In the genomic region with DNA sequence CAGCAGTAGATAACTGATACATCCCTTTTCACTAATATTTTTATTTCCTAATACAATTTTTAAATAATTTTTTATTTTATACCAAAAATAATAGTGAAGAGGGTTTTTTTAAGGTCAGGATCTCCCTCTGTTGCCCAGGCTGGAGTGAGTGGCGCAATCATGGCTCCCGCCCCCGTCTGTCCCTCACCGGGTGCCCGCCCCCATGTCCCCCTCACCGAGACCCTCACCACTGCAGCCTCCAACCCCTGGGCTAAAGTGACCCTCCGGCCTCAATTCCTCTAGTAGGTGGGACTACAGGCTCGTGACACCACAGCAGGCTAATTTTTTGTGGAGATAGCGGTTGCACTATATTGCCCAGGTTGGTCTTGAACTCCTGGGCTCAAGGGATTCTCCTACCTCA, we compare ENCODE assay signal across 8 cellular contexts. TPM values are rescaled to one million over a fixed set of nuclear protein-coding genes. Genes with fewer than 3 reads are reported as not detected.
DNase-seq lines count a peak whose midpoint lies in the region; ATAC-seq and TF ChIP-seq lines count a peak whose summit lies in the region.

No MANE protein-coding gene starts in this region.

- no peaks in the 10 kb centered on the region for H3K36me3 Mint-ChIP-seq in WTC11
- H3K36me3 Mint-ChIP-seq in glutamatergic neuron (ENCODE audit: unreplicated experiment): peaks cover 4% of the 10 kb centered on the region

- H3K4me3 Mint-ChIP-seq in WTC11: peak overlapping the region; percentile 81
- peak overlapping the region; percentile 98 for H3K4me3 Mint-ChIP-seq in glutamatergic neuron (ENCODE audit: unreplicated experiment)

- H3K9me3 Mint-ChIP-seq in WTC11: no peaks in the 10 kb centered on the region
- H3K9me3 Mint-ChIP-seq in glutamatergic neuron (ENCODE audit: unreplicated experiment): peaks cover 6% of the 10 kb centered on the region

- H3K27me3 Mint-ChIP-seq in WTC11 (ENCODE audit: low read depth) (no peaks in the 10 kb centered on the region), glutamatergic neuron (ENCODE audit: unreplicated experiment) (peaks cover 12% of the 10 kb centered on the region)

- H3K4me3 ChIP-seq in GM08714 (ENCODE audit: low read length): peak overlapping the region; percentile 86; the same call in 1 of the 2 replicates
- peak overlapping the region; percentile 76 for H3K4me3 ChIP-seq in retinal pigment epithelial cell (ENCODE audit: low read length)

- no peak for TF ChIP-seq CTCF in WTC11 (IDR thresholded peaks at IDR 0.05)
- no peak for TF ChIP-seq CTCF in glutamatergic neuron (IDR thresholded peaks at IDR 0.05; ENCODE audit: partially characterized antibody, unreplicated experiment)
- TF ChIP-seq CTCF in retinal pigment epithelial cell (conservative IDR thresholded peaks at IDR 0.05; ENCODE audit: low read depth, low read length): no peak

- H3K4me1 Mint-ChIP-seq in WTC11 (peaks cover 49% of the 10 kb centered on the region), glutamatergic neuron (ENCODE audit: low read depth, unreplicated experiment) (peaks cover 13% of the 10 kb centered on the region)

- CTCF ChIA-PET in WTC11 (lab: Charles Lee): no interaction called here

- no peak for ATAC-seq in WTC11
- ATAC-seq in HG03469 (IDR thresholded peaks at IDR 0.05; ENCODE audit: unreplicated experiment): no peak
- no peak for ATAC-seq in GM21390 (IDR thresholded peaks at IDR 0.05; ENCODE audit: unreplicated experiment)
- no peak for ATAC-seq in GM21360 (IDR thresholded peaks at IDR 0.05; ENCODE audit: unreplicated experiment)

- peak overlapping the region; percentile 96 for H3K27ac Mint-ChIP-seq in WTC11
- H3K27ac Mint-ChIP-seq in glutamatergic neuron (ENCODE audit: unreplicated experiment): peak overlapping the region; percentile 64

- POLR2A ChIA-PET in WTC11 (lab: Charles Lee): no interaction called here

- DNase-seq in WTC11 (ENCODE audit: low spot score) (no peak), glutamatergic neuron (no peak), retinal pigment epithelial cell (ENCODE audit: low read depth) (no peak), globus pallidus (ENCODE audit: low spot score) (no peak)

TF ChIP-seq in WTC11, 78 proteins besides CTCF, POLR2A, EP300 and RAD21:
- TF ChIP-seq ZNF138 (CRISPR knock-in tag; conservative IDR thresholded peaks at IDR 0.05) (no peak), ATF1 (CRISPR knock-in tag; IDR thresholded peaks at IDR 0.05) (no peak), JUN (CRISPR knock-in tag; IDR thresholded peaks at IDR 0.05) (no peak), TEAD1 (CRISPR knock-in tag; IDR thresholded peaks at IDR 0.05) (no peak), ZNF263 (CRISPR knock-in tag; IDR thresholded peaks at IDR 0.05; ENCODE audit: low read depth) (no peak), PRRX2 (CRISPR knock-in tag; IDR thresholded peaks at IDR 0.05) (no peak), ZNF121 (CRISPR knock-in tag; IDR thresholded peaks at IDR 0.05) (no peak), ZNF423 (CRISPR knock-in tag; IDR thresholded peaks at IDR 0.05) (no peak), NR1H2 (CRISPR knock-in tag; IDR thresholded peaks at IDR 0.05) (no peak), SMAD3 (CRISPR knock-in tag; IDR thresholded peaks at IDR 0.05; ENCODE audit: borderline replicate concordance) (no peak), MAX (CRISPR knock-in tag; IDR thresholded peaks at IDR 0.05) (no peak), EMX1 (CRISPR knock-in tag; IDR thresholded peaks at IDR 0.05) (no peak), RELA (CRISPR knock-in tag; IDR thresholded peaks at IDR 0.05; ENCODE audit: borderline replicate concordance) (no peak), STAT6 (CRISPR knock-in tag; conservative IDR thresholded peaks at IDR 0.05; ENCODE audit: low read depth) (no peak)
- TF ChIP-seq, protein P1, sequence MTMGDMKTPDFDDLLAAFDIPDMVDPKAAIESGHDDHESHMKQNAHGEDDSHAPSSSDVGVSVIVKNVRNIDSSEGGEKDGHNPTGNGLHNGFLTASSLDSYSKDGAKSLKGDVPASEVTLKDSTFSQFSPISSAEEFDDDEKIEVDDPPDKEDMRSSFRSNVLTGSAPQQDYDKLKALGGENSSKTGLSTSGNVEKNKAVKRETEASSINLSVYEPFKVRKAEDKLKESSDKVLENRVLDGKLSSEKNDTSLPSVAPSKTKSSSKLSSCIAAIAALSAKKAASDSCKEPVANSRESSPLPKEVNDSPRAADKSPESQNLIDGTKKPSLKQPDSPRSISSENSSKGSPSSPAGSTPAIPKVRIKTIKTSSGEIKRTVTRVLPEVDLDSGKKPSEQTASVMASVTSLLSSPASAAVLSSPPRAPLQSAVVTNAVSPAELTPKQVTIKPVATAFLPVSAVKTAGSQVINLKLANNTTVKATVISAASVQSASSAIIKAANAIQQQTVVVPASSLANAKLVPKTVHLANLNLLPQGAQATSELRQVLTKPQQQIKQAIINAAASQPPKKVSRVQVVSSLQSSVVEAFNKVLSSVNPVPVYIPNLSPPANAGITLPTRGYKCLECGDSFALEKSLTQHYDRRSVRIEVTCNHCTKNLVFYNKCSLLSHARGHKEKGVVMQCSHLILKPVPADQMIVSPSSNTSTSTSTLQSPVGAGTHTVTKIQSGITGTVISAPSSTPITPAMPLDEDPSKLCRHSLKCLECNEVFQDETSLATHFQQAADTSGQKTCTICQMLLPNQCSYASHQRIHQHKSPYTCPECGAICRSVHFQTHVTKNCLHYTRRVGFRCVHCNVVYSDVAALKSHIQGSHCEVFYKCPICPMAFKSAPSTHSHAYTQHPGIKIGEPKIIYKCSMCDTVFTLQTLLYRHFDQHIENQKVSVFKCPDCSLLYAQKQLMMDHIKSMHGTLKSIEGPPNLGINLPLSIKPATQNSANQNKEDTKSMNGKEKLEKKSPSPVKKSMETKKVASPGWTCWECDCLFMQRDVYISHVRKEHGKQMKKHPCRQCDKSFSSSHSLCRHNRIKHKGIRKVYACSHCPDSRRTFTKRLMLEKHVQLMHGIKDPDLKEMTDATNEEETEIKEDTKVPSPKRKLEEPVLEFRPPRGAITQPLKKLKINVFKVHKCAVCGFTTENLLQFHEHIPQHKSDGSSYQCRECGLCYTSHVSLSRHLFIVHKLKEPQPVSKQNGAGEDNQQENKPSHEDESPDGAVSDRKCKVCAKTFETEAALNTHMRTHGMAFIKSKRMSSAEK (CRISPR knock-in tag; IDR thresholded peaks at IDR 0.05; ENCODE audit: borderline replicate concordance): no peak
- TF ChIP-seq, protein P2, sequence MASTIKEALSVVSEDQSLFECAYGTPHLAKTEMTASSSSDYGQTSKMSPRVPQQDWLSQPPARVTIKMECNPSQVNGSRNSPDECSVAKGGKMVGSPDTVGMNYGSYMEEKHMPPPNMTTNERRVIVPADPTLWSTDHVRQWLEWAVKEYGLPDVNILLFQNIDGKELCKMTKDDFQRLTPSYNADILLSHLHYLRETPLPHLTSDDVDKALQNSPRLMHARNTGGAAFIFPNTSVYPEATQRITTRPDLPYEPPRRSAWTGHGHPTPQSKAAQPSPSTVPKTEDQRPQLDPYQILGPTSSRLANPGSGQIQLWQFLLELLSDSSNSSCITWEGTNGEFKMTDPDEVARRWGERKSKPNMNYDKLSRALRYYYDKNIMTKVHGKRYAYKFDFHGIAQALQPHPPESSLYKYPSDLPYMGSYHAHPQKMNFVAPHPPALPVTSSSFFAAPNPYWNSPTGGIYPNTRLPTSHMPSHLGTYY (CRISPR knock-in tag; IDR thresholded peaks at IDR 0.05): no peak
TF ChIP-seq in WTC11: peak in this region for 0.

RNA-seq across cellular contexts. Expression of gene ZNF846, which starts 17.8 kb away (rescaled TPM):
- total RNA-seq in WTC11 (2021) (11.2 to 12.2 TPM (median 11.6 TPM) in 3 replicates), glutamatergic neuron (ENCODE audit: unreplicated experiment) (19.0 TPM)

RNA-seq across cellular contexts. Expression of gene FBXL12, which starts 32.5 kb away (rescaled TPM):
- total RNA-seq in WTC11 (2021): 34.2 to 37.6 TPM (median 35.7 TPM) in 3 replicates
- 43.0 TPM for total RNA-seq in glutamatergic neuron (ENCODE audit: unreplicated experiment)

RNA-seq across cellular contexts. Expression of gene UBL5, which starts 41.4 kb away (rescaled TPM):
- 402 to 411 TPM (median 405 TPM) in 3 replicates for total RNA-seq in WTC11 (2021)
- 324 TPM for total RNA-seq in glutamatergic neuron (ENCODE audit: unreplicated experiment)

RNA-seq across cellular contexts. Expression of gene PIN1, which starts 48.8 kb away (rescaled TPM):
- total RNA-seq in WTC11 (2021): 107 to 111 TPM (median 110 TPM) in 3 replicates
- total RNA-seq in glutamatergic neuron (ENCODE audit: unreplicated experiment): 110 TPM
